12 cellular contexts compared by ENCODE assay signal in genomic region chr21:45410865-45411809, GRCh38. TPM values are rescaled to one million over a fixed set of nuclear protein-coding genes. Genes with fewer than 3 reads are reported as not detected.
DNase-seq lines count a peak whose midpoint lies in the region; ATAC-seq and TF ChIP-seq lines count a peak whose summit lies in the region.
"Had no signal": no experiment of that assay in that cellular context is flagged by ENCODE, and none has a peak within 500 bp of the region (broad histone marks: within the 10 kb centered on the region; RNA-seq: fewer than 3 reads in every experiment).

No MANE protein-coding gene starts in this region.

- no peaks in the 10 kb centered on the region for H3K36me3 ChIP-seq in SJCRH30
- H3K36me3 ChIP-seq in mesenchymal stem cell (ENCODE audit: control insufficient read depth in 1 of 2, insufficient read depth in 2 of 2, low read depth in 1 of 2, low read length in 2 of 2), result peaks cover 3 to 75% of the 10 kb centered on the region in 2 experiments
- no peaks in the 10 kb centered on the region for H3K36me3 ChIP-seq in upper lobe of right lung
- no peaks in the 10 kb centered on the region for H3K36me3 ChIP-seq in suprapubic skin

- intact Hi-C loops in upper lobe of right lung (cut with DNase I), result no loop called here

- peak overlapping the region; percentile 93 for H3K27ac ChIP-seq in SJCRH30
- peak overlapping the region; percentile 21 for H3K27ac ChIP-seq in mesenchymal stem cell (ENCODE audit: low read length, poor library complexity, severe bottlenecking)
- no peak overlapping the region for H3K27ac ChIP-seq in upper lobe of right lung
- no peak overlapping the region for H3K27ac ChIP-seq in suprapubic skin

- peak overlapping the region; percentile 31 for H4K8ac ChIP-seq in mesenchymal stem cell (ENCODE audit: low read length)

- peak overlapping the region in 1 of 2 experiments; percentile 40 for H2BK12ac ChIP-seq in mesenchymal stem cell (ENCODE audit: low read length in 2 of 2)

- peak overlapping the region; percentile 38 for H3K4me3 ChIP-seq in SJCRH30
- H3K4me3 ChIP-seq in fibroblast of villous mesenchyme (ENCODE audit: low read depth, low read length), result no peak overlapping the region
- no peak overlapping the region for H3K4me3 ChIP-seq in mesenchymal stem cell (ENCODE audit: insufficient read depth in 1 of 2, low read depth in 1 of 2, low read length in 2 of 2)
- no peak overlapping the region for H3K4me3 ChIP-seq in upper lobe of right lung
- no peak overlapping the region for H3K4me3 ChIP-seq in suprapubic skin

- H3K4me1 ChIP-seq in SJCRH30, result peaks cover 30% of the 10 kb centered on the region
- H3K4me1 ChIP-seq in mesenchymal stem cell (ENCODE audit: control insufficient read depth, insufficient read depth, low read depth, low read length), result peaks cover 79% of the 10 kb centered on the region
- peaks cover 4% of the 10 kb centered on the region for H3K4me1 ChIP-seq in upper lobe of right lung
- H3K4me1 ChIP-seq in suprapubic skin, result peaks cover 51% of the 10 kb centered on the region

- no peaks in the 10 kb centered on the region for H3K79me1 ChIP-seq in mesenchymal stem cell (replicated peaks; ENCODE audit: low read length, poor library complexity, severe bottlenecking)

- peak; percentile 8 for ATAC-seq in upper lobe of right lung
- no peak for ATAC-seq in GM19395 (IDR thresholded peaks at IDR 0.05; ENCODE audit: unreplicated experiment)
- ATAC-seq: left colon had no signal

- peak overlapping the region; percentile 0 for H2AK5ac ChIP-seq in mesenchymal stem cell (ENCODE audit: low read length, severe bottlenecking)

- DNase-seq in SJCRH30 (no peak), fibroblast of villous mesenchyme (ENCODE audit: low read depth) (peak; percentile 68), mesenchymal stem cell (peak; percentile 56), upper lobe of right lung (no peak), suprapubic skin (ENCODE audit: low spot score in 2 of 2) (no peak), NCI-H2107 (lab: John Stamatoyannopoulos, UW) (no peak)
- DNase-seq: activated CD8-positive, alpha-beta memory T cell treated with anti-CD3 and anti-CD28 coated beads for 24 hours; activated naive CD4-positive, alpha-beta T cell treated with anti-CD3 and anti-CD28 coated beads, Interleukin-2, amount 10 ng/mL, durations not matched to agents 7 days and 5 days; CD4-positive, CD25-positive, alpha-beta regulatory T cell; left colon; MM.1S had no signal

- peak overlapping the region in 1 of 2 experiments; percentile 4 for H3K4ac ChIP-seq in mesenchymal stem cell (ENCODE audit: low read depth in 1 of 2, low read length in 2 of 2)

- H3K9ac ChIP-seq in mesenchymal stem cell (ENCODE audit: low read length), result no peak overlapping the region

- H3K14ac ChIP-seq in mesenchymal stem cell (ENCODE audit: low read length in 2 of 2), result no peak overlapping the region

- H2BK5ac ChIP-seq in mesenchymal stem cell (ENCODE audit: low read depth, low read length, poor library complexity, severe bottlenecking), result no peak overlapping the region

- no peak for TF ChIP-seq POLR2A in suprapubic skin (IDR thresholded peaks at IDR 0.05)

- H2BK15ac ChIP-seq in mesenchymal stem cell (ENCODE audit: low read depth, poor library complexity, severe bottlenecking), result no peak overlapping the region

- H4K91ac ChIP-seq in mesenchymal stem cell (ENCODE audit: low read length), result peak overlapping the region; percentile 15

- no peak overlapping the region for H2BK120ac ChIP-seq in mesenchymal stem cell (ENCODE audit: low read depth, low read length)

- TF ChIP-seq CTCF in fibroblast of villous mesenchyme (IDR thresholded peaks at IDR 0.05; ENCODE audit: insufficient read depth, low read depth, low read length) (no peak), upper lobe of right lung (IDR thresholded peaks at IDR 0.05) (no peak), suprapubic skin (IDR thresholded peaks at IDR 0.05) (no peak)

- peak overlapping the region in 1 of 2 experiments; percentile 57 for H3K23ac ChIP-seq in mesenchymal stem cell (ENCODE audit: low read length in 2 of 2)

- no peak for TF ChIP-seq EP300 in suprapubic skin (IDR thresholded peaks at IDR 0.05)

- H3K4me2 ChIP-seq in mesenchymal stem cell (ENCODE audit: low read length, poor library complexity, severe bottlenecking), result no peak overlapping the region

- H3K9me3 ChIP-seq in SJCRH30 (replicated peaks) (no peaks in the 10 kb centered on the region), mesenchymal stem cell (ENCODE audit: control insufficient read depth, low read length) (no peaks in the 10 kb centered on the region), upper lobe of right lung (no peaks in the 10 kb centered on the region), suprapubic skin (no peaks in the 10 kb centered on the region)

- no peak overlapping the region for H2AFZ ChIP-seq in mesenchymal stem cell (ENCODE audit: low read depth, low read length)

- H3K18ac ChIP-seq in mesenchymal stem cell (ENCODE audit: low read depth in 1 of 2, low read length in 2 of 2), result peak overlapping the region in 1 of 2 experiments; percentile 63

- 76% methylated on average over 30 of the region's 31 CpGs for WGBS in mesenchymal stem cell
- WGBS in suprapubic skin, result 84% methylated on average over 12 of the region's 31 CpGs

- H3K27me3 ChIP-seq in SJCRH30 (peaks cover 6% of the 10 kb centered on the region; the same call in 1 of the 2 replicates), mesenchymal stem cell (ENCODE audit: control insufficient read depth in 1 of 2, insufficient read depth in 1 of 2, low read length in 2 of 2) (no peaks in the 10 kb centered on the region), upper lobe of right lung (peaks cover 6% of the 10 kb centered on the region), suprapubic skin (no peaks in the 10 kb centered on the region)

RNA-seq across cellular contexts. Expression of gene COL18A1, which starts 6.2 kb away (rescaled TPM):
- 18.5 and 19.5 TPM in 2 replicates for total RNA-seq in SJCRH30 (2014; rRNA removed; shearing (Covaris generic))
- total RNA-seq in fibroblast of villous mesenchyme (33.7 and 45.1 TPM in 2 replicates), upper lobe of right lung (60.4 TPM), suprapubic skin (100 to 1,000 TPM in 2 of 4 donors, 10 to 100 TPM in 2; 71.9 to 157 (median 101) TPM)
- polyA plus RNA-seq in mesenchymal stem cell (2013, experiment 1 of 2), result 330 TPM
- polyA plus RNA-seq in mesenchymal stem cell (2013, experiment 2 of 2), result 322 TPM

Comparison
In these comparisons a context has a peak if more than half of its experiments do, and no peak if none do; other contexts are left out.
1. DNase-seq: peak in fibroblast of villous mesenchyme (single experiment) and mesenchymal stem cell (single experiment); none in SJCRH30 (0 of 2), upper lobe of right lung (single experiment), suprapubic skin (0 of 2) and NCI-H2107 (single experiment).
2. H3K27ac ChIP-seq: peak in SJCRH30 (single experiment) and mesenchymal stem cell (single experiment); none in upper lobe of right lung (single experiment) and suprapubic skin (single experiment).